10 cellular contexts compared by ENCODE assay signal in the genomic region with DNA sequence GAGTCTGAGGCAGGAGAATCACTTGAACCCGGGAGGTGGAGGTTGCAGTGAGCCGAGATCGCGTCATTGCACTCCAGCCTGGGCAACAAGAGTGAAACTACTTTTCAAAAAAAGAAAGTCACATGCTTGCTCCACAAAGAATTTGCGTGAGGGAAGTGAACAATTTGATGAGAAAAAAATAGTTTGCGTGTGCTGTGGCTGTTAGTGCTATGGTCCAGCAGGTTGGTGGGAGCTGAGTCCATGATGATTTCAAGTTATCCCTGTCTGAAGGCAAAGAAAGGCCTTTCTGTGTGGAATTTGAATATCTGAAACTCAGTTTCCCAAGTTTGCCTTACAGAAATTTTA. TPM values are rescaled to one million over a fixed set of nuclear protein-coding genes. Genes with fewer than 3 reads are reported as not detected.
DNase-seq lines count a peak whose midpoint lies in the region; ATAC-seq and TF ChIP-seq lines count a peak whose summit lies in the region.
"Had no signal": no experiment of that assay in that cellular context is flagged by ENCODE, and none has a peak within 500 bp of the region (broad histone marks: within the 10 kb centered on the region; RNA-seq: fewer than 3 reads in every experiment).

No MANE protein-coding gene starts in this region.

- in situ Hi-C loops in mammary epithelial cell (cut with MboI; ENCODE audit: low sequenced_read_pairs in 2 of 2) = no loop called here

- H3K4me1 ChIP-seq in GM23338 (ENCODE audit: insufficient read depth) (peaks cover 38% of the 10 kb centered on the region), OCI-LY3 (ENCODE audit: low read length) (peaks cover 32% of the 10 kb centered on the region), mammary epithelial cell (ENCODE audit: insufficient read depth, low read length) (peaks cover 48% of the 10 kb centered on the region), sigmoid colon (peaks cover 0 to 56% (median 54%) of the 10 kb centered on the region in 4 donors), trophoblast cell (ENCODE audit: control insufficient read depth in 1 of 2, insufficient read depth in 2 of 2, low read length in 2 of 2) (no peaks in the 10 kb centered on the region)

- H3K4ac ChIP-seq in trophoblast cell (ENCODE audit: low read depth, low read length) = no peak overlapping the region

- TF ChIP-seq CTCF in GM23338 (conservative IDR thresholded peaks at IDR 0.05; ENCODE audit: low read depth in 2 of 2) (no peak), OCI-LY3 (IDR thresholded peaks at IDR 0.05; ENCODE audit: low read depth, low read length) (no peak), mammary epithelial cell (conservative IDR thresholded peaks at IDR 0.05 in 1 of 2, IDR thresholded peaks at IDR 0.05 in 1 of 2; ENCODE audit: extremely low read depth in 1 of 2, insufficient read depth in 1 of 2, low read depth in 1 of 2, low read length in 2 of 2) (no peak), sigmoid colon (IDR thresholded peaks at IDR 0.05) (no peak)

- peak overlapping the region; percentile 89 for H3K27ac ChIP-seq in GM23338 (ENCODE audit: low read depth)
- H3K27ac ChIP-seq in OCI-LY3 (ENCODE audit: low read length) = no peak overlapping the region
- peak overlapping the region; percentile 35 for H3K27ac ChIP-seq in mammary epithelial cell (ENCODE audit: insufficient read depth, low read depth, low read length)
- H3K27ac ChIP-seq in sigmoid colon = peak overlapping the region; percentile 57 to 62 (median 60)
- no peak overlapping the region for H3K27ac ChIP-seq in trophoblast cell (ENCODE audit: low read depth, low read length)
- H3K27ac ChIP-seq: ascending aorta had no signal

- no peak overlapping the region for H2AK5ac ChIP-seq in trophoblast cell (ENCODE audit: low read length)

- H3F3A ChIP-seq in GM23338 (replicated peaks; ENCODE audit: low read depth) = peaks cover 43% of the 10 kb centered on the region

- H4K20me1 ChIP-seq in GM23338 (replicated peaks; ENCODE audit: insufficient read depth) (peaks cover 41% of the 10 kb centered on the region), OCI-LY3 (ENCODE audit: insufficient read depth, low read length) (peaks cover 50% of the 10 kb centered on the region), mammary epithelial cell (ENCODE audit: insufficient read depth, low read length) (peaks cover under 1% of the 10 kb centered on the region)

- no peak overlapping the region for H2BK120ac ChIP-seq in trophoblast cell (ENCODE audit: insufficient read depth, low read length, poor library complexity)

- no peak for TF ChIP-seq EP300 in sigmoid colon (IDR thresholded peaks at IDR 0.05)

- peak overlapping the region; percentile 99 for H3K4me3 Mint-ChIP-seq in GM23338

- H3K4me2 ChIP-seq in GM23338 = peak overlapping the region; percentile 96
- H3K4me2 ChIP-seq in OCI-LY3 (ENCODE audit: low read length) = peak overlapping the region; percentile 99
- H3K4me2 ChIP-seq in mammary epithelial cell (ENCODE audit: insufficient read depth, low read depth, low read length) = peak overlapping the region; percentile 78
- H3K4me2 ChIP-seq in trophoblast cell (ENCODE audit: low read length) = no peak overlapping the region

- H3K23ac ChIP-seq in trophoblast cell (ENCODE audit: low read length) = no peak overlapping the region

- H3K27me3 Mint-ChIP-seq in GM23338 (ENCODE audit: insufficient read depth, low read depth, poor library complexity) = peaks cover 12% of the 10 kb centered on the region

- no peak overlapping the region for H2BK5ac ChIP-seq in trophoblast cell (ENCODE audit: low read depth, low read length, poor library complexity)

- no peaks in the 10 kb centered on the region for H3K27me3 ChIP-seq in GM23338 (ENCODE audit: insufficient read depth)
- H3K27me3 ChIP-seq in OCI-LY3 (ENCODE audit: low read depth, low read length) = no peaks in the 10 kb centered on the region
- H3K27me3 ChIP-seq in mammary epithelial cell (ENCODE audit: insufficient read depth, low read length) = no peaks in the 10 kb centered on the region
- H3K27me3 ChIP-seq in sigmoid colon = no peaks in the 10 kb centered on the region
- no peaks in the 10 kb centered on the region for H3K27me3 ChIP-seq in trophoblast cell (ENCODE audit: insufficient read depth, low read length)
- H3K27me3 ChIP-seq: ascending aorta had no signal

- no peak overlapping the region for H4K12ac ChIP-seq in trophoblast cell (ENCODE audit: low read depth, low read length)

- H3K9me3 Mint-ChIP-seq in GM23338 = no peaks in the 10 kb centered on the region

- ATAC-seq in GM23338 (no peak), GM18519 (IDR thresholded peaks at IDR 0.05; ENCODE audit: low FRiP score, unreplicated experiment) (no peak), HG03025 (IDR thresholded peaks at IDR 0.05; ENCODE audit: low FRiP score, unreplicated experiment) (no peak)

- DNase-seq in GM23338 (ENCODE audit: low spot score) (no peak), mammary epithelial cell (no peak), sigmoid colon (no peak), trophoblast cell (no peak)
- DNase-seq: NCI-H2081 treated with DMSO at 0.1 percent for 48 hours had no signal

- H3K14ac ChIP-seq in trophoblast cell (ENCODE audit: low read length) = no peak overlapping the region

- intact Hi-C loops in mammary epithelial cell (cut with micrococcal nuclease) (no loop called here), sigmoid colon (cut with DNase I) (no loop called here)

- WGBS in mammary epithelial cell (ENCODE audit: low coverage, missing lambda C conversion rate) = 69% methylated on average over 4 of the region's 6 CpGs
- WGBS in sigmoid colon, 2 donors = 79 to 87% methylated on average over 6 of the region's 6 CpGs
- WGBS in trophoblast cell (ENCODE audit: extremely low coverage, insufficient coverage, insufficient read length) = no CpG with 5 or more reads among the region's 6 CpGs

- H2AFZ ChIP-seq in GM23338 (no peak overlapping the region), OCI-LY3 (ENCODE audit: low read depth, low read length) (no peak overlapping the region), mammary epithelial cell (ENCODE audit: low read depth, low read length) (no peak overlapping the region), trophoblast cell (ENCODE audit: insufficient read depth, low read length, poor library complexity) (no peak overlapping the region)

- H3K9ac ChIP-seq in OCI-LY3 (ENCODE audit: low read length) (no peak overlapping the region), mammary epithelial cell (ENCODE audit: insufficient read depth, low read length) (peak overlapping the region; percentile 66), trophoblast cell (ENCODE audit: low read length) (no peak overlapping the region)

- H3K36me3 ChIP-seq in GM23338 (ENCODE audit: insufficient read depth) (peaks cover 37% of the 10 kb centered on the region), OCI-LY3 (replicated peaks; ENCODE audit: low read depth, low read length) (peaks cover 50% of the 10 kb centered on the region), mammary epithelial cell (ENCODE audit: insufficient read depth, low read length) (peaks cover 27% of the 10 kb centered on the region), sigmoid colon (peaks cover 0 to 25% (median 0%) of the 10 kb centered on the region in 4 donors), trophoblast cell (ENCODE audit: control insufficient read depth in 1 of 2, insufficient read depth in 2 of 2, low read length in 2 of 2) (peaks cover 15 to 31% of the 10 kb centered on the region in 2 experiments)

- 0 out of 2 replicates have a peak overlapping the region, but pooled peaks have one; percentile 35 for H3K27ac Mint-ChIP-seq in GM23338

- H3K79me2 ChIP-seq in GM23338 (replicated peaks; ENCODE audit: insufficient read depth) = peaks cover 53% of the 10 kb centered on the region
- peaks cover 61% of the 10 kb centered on the region for H3K79me2 ChIP-seq in OCI-LY3 (ENCODE audit: low read length)
- H3K79me2 ChIP-seq in mammary epithelial cell (ENCODE audit: insufficient read depth, low read length) = peaks cover 78% of the 10 kb centered on the region
- peaks cover 13% of the 10 kb centered on the region for H3K79me2 ChIP-seq in trophoblast cell (ENCODE audit: control insufficient read depth, insufficient read depth, low read length, poor library complexity)

- no peak overlapping the region for H3K18ac ChIP-seq in trophoblast cell (ENCODE audit: low read length)

- no peak overlapping the region for H4K91ac ChIP-seq in trophoblast cell (ENCODE audit: low read depth, low read length)

- H3K9me3 ChIP-seq in OCI-LY3 (ENCODE audit: insufficient read depth, low read length) (no peaks in the 10 kb centered on the region), mammary epithelial cell (replicated peaks; ENCODE audit: insufficient read depth, low read length) (no peaks in the 10 kb centered on the region), sigmoid colon (no peaks in the 10 kb centered on the region), trophoblast cell (ENCODE audit: insufficient read depth, low read depth, low read length) (no peaks in the 10 kb centered on the region)
- H3K9me3 ChIP-seq: ascending aorta had no signal

- TF ChIP-seq POLR2A in sigmoid colon (IDR thresholded peaks at IDR 0.05) = no peak

- H2BK12ac ChIP-seq in trophoblast cell (ENCODE audit: low read length) = no peak overlapping the region

- no peak overlapping the region for H4K8ac ChIP-seq in trophoblast cell (ENCODE audit: low read depth, low read length)

- CTCF ChIA-PET in mammary epithelial cell (lab: Charles Lee; ENCODE audit: low non-redundant PET) = interaction anchor here (0.6 kb wide), 1 partner anchor 1963 kb away, joined by 4 read pairs; no protein-coding TSS in a partner anchor

- peaks cover 80% of the 10 kb centered on the region for H3K36me3 Mint-ChIP-seq in GM23338 (ENCODE audit: low read depth)

- no TSS peak for BruUV-seq in mammary epithelial cell (replicated peaks; lab: Mats Ljungman, UMichigan)

- H3K4me1 Mint-ChIP-seq in GM23338 = peaks cover 42% of the 10 kb centered on the region

- peaks cover 13% of the 10 kb centered on the region for H3K79me1 ChIP-seq in trophoblast cell (ENCODE audit: low read length)

- H3K9me2 ChIP-seq in GM23338 (ENCODE audit: insufficient read depth) = no peaks in the 10 kb centered on the region

- H3K4me3 ChIP-seq in GM23338 (peak overlapping the region; percentile 97), OCI-LY3 (ENCODE audit: low read length) (no peak overlapping the region), mammary epithelial cell (replicated peaks in 1 of 3; ENCODE audit: insufficient read depth in 1 of 3, low read depth in 2 of 3, low read length in 3 of 3) (peak overlapping the region; percentile 15 to 37 (median 19)), sigmoid colon (no peak overlapping the region), trophoblast cell (ENCODE audit: low read depth, low read length) (no peak overlapping the region)
- H3K4me3 ChIP-seq: ascending aorta had no signal

- dilution Hi-C loops in mammary epithelial cell (cut with HindIII; ENCODE audit: low sequenced_read_pairs) = loop anchor here (10.0 kb wide), 1 partner anchor 294 kb away; no protein-coding TSS in a partner anchor

RNA-seq across cellular contexts. Expression of a gene that starts 21.0 kb away (rescaled TPM):
- 0.38 and 0.50 TPM in 2 replicates for total RNA-seq in GM23338 (2014; rRNA removed; shearing (Covaris generic))
- 1.6 and 2.5 TPM in 2 replicates for polyA plus RNA-seq in GM23338 (2016; fragmentation: Nextera tagmentation; extraction: Ambion mirVana)
- 1 to 10 TPM in 1 of 2 donors, under 1 TPM in 1; 0.66 to 1.2 TPM for total RNA-seq in mammary epithelial cell
- 0.71 TPM for polyA plus RNA-seq in mammary epithelial cell
- polyA minus RNA-seq in mammary epithelial cell = not detected
- total RNA-seq in sigmoid colon = 1 to 10 TPM; 1.1 to 6.1 (median 3.6) TPM
- polyA plus RNA-seq in sigmoid colon = 1 to 10 TPM in 2 of 3 donors, not detected in 1; 4.8 to 7.1 TPM
- polyA plus RNA-seq in trophoblast cell (2013) = 0.23 and 0.50 TPM in 2 replicates
- total RNA-seq: T-helper 2 cell treated with Interferon-gamma antibody and Interleukin-4, amounts not matched to agents 100 ng/mL and 5 ng/mL, for 36 hours had no signal

RNA-seq across cellular contexts. Expression of a gene that starts 23.3 kb away (rescaled TPM):
- 1.7 and 2.1 TPM in 2 replicates for total RNA-seq in GM23338 (2014; rRNA removed; shearing (Covaris generic))
- polyA plus RNA-seq in GM23338 (2016; fragmentation: Nextera tagmentation; extraction: Ambion mirVana) (0.85 and 1.2 TPM in 2 replicates), mammary epithelial cell (18.8 TPM), sigmoid colon (10 to 100 TPM in 2 of 3 donors, 1 to 10 TPM in 1; 9.7 to 25.8 (median 10.1) TPM)
- total RNA-seq in mammary epithelial cell (10 to 100 TPM in 1 of 2 donors, 1 to 10 TPM in 1; 3.3 to 17.0 TPM), sigmoid colon (10 to 100 TPM; 18.6 to 33.4 (median 19.3) TPM)
- 18.6 TPM for polyA minus RNA-seq in mammary epithelial cell
- 5.7 and 6.8 TPM in 2 replicates for polyA plus RNA-seq in trophoblast cell (2013)

RNA-seq across cellular contexts. Expression of a gene that starts 24.8 kb away (rescaled TPM):
- total RNA-seq in GM23338 (2014; rRNA removed; shearing (Covaris generic)) = 0.31 TPM in 1 of 2 replicates, not detected in the other
- polyA plus RNA-seq in GM23338 (2016; fragmentation: Nextera tagmentation; extraction: Ambion mirVana) (not detected in 2 replicates), mammary epithelial cell (48.7 TPM), sigmoid colon (1 to 10 TPM; 3.3 to 5.4 (median 3.5) TPM)
- total RNA-seq in mammary epithelial cell (100 to 1,000 TPM in 1 of 2 donors, 10 to 100 TPM in 1; 65.1 to 221 TPM), sigmoid colon (10 to 100 TPM in 1 of 4 donors, 1 to 10 TPM in 3; 4.1 to 16.4 (median 9.0) TPM)
- 31.0 TPM for polyA minus RNA-seq in mammary epithelial cell
- 19.9 and 21.5 TPM in 2 replicates for polyA plus RNA-seq in trophoblast cell (2013)
- total RNA-seq: T-helper 2 cell treated with Interferon-gamma antibody and Interleukin-4, amounts not matched to agents 100 ng/mL and 5 ng/mL, for 36 hours had no signal

RNA-seq across cellular contexts. Expression of a gene that starts 59.6 kb away (rescaled TPM):
- 19.5 and 29.5 TPM in 2 replicates for total RNA-seq in GM23338 (2014; rRNA removed; shearing (Covaris generic))
- 9.4 and 10.5 TPM in 2 replicates for polyA plus RNA-seq in GM23338 (2016; fragmentation: Nextera tagmentation; extraction: Ambion mirVana)
- 10 to 100 TPM; 22.0 to 51.3 TPM for total RNA-seq in mammary epithelial cell
- polyA plus RNA-seq in mammary epithelial cell = 30.6 TPM
- polyA minus RNA-seq in mammary epithelial cell = 21.1 TPM
- total RNA-seq in sigmoid colon = 10 to 100 TPM in 3 of 4 donors, 1 to 10 TPM in 1; 7.9 to 27.6 (median 12.5) TPM
- polyA plus RNA-seq in sigmoid colon = 10 to 100 TPM in 1 of 3 donors, 1 to 10 TPM in 2; 1.2 to 35.7 (median 5.8) TPM
- 11.1 and 11.6 TPM in 2 replicates for polyA plus RNA-seq in trophoblast cell (2013)

Comparison
In these comparisons a context has a peak if more than half of its experiments do, and no peak if none do; other contexts are left out.
1. H3K27ac ChIP-seq: peak in GM23338 (single experiment), mammary epithelial cell (single experiment) and sigmoid colon (4 of 4); none in OCI-LY3 (single experiment) and trophoblast cell (single experiment).
2. H3K4me3 ChIP-seq: peak in GM23338 (single experiment) and mammary epithelial cell (3 of 3); none in OCI-LY3 (single experiment), sigmoid colon (0 of 4) and trophoblast cell (single experiment).